ENCODE assay signal across 9 cellular contexts in genomic region chr19:5397804-5398692, GRCh38. TPM values are rescaled to one million over a fixed set of nuclear protein-coding genes. Genes with fewer than 3 reads are reported as not detected.
DNase-seq lines count a peak whose midpoint lies in the region; ATAC-seq and TF ChIP-seq lines count a peak whose summit lies in the region.
"Had no signal": no experiment of that assay in that cellular context is flagged by ENCODE, and none has a peak within 500 bp of the region (broad histone marks: within the 10 kb centered on the region; RNA-seq: fewer than 3 reads in every experiment).

No MANE protein-coding gene starts in this region.

- intact Hi-C loops in tibial artery (cut with DNase I; ENCODE audit: low total_unique reads), result no loop called here

- no peak overlapping the region for H2BK15ac ChIP-seq in mesendoderm (replicated peaks; ENCODE audit: low read depth)

- H3K27me3 Mint-ChIP-seq in WTC11 (ENCODE audit: low read depth), result peaks cover 27% of the 10 kb centered on the region

- H3K9me3 ChIP-seq in HUES64 (ENCODE audit: insufficient read depth, low read depth, low read length) (no peaks in the 10 kb centered on the region), tibial artery (peaks cover 0 to 5% (median 0%) of the 10 kb centered on the region in 3 donors)
- H3K9me3 ChIP-seq: SJCRH30 had no signal

- H3K4me1 Mint-ChIP-seq in WTC11, result peaks cover 36% of the 10 kb centered on the region

- no peak overlapping the region for H3K4me2 ChIP-seq in mesendoderm (ENCODE audit: low read length)

- POLR2A ChIA-PET in WTC11 (lab: Charles Lee) (interaction anchor here (0.5 kb wide), 1 partner anchor 23 kb away, joined by 6 read pairs; no protein-coding TSS in a partner anchor), GM10248 (lab: Yijun Ruan, JAX) (no interaction called here)

- H4K8ac ChIP-seq in mesendoderm (ENCODE audit: low read depth, low read length), result no peak overlapping the region

- no peaks in the 10 kb centered on the region for H3K36me3 Mint-ChIP-seq in WTC11

- no peak overlapping the region for H3K9ac ChIP-seq in HUES64 (ENCODE audit: low read depth, low read length)
- no peak overlapping the region for H3K9ac ChIP-seq in mesendoderm (ENCODE audit: low read length)

- H3K23ac ChIP-seq in mesendoderm (ENCODE audit: low read length), result no peak overlapping the region

- H3K36me3 ChIP-seq in HUES64 (ENCODE audit: insufficient read depth, low read length) (no peaks in the 10 kb centered on the region), mesendoderm (ENCODE audit: control insufficient read depth, insufficient read depth, low read length) (no peaks in the 10 kb centered on the region), tibial artery (no peaks in the 10 kb centered on the region)
- H3K36me3 ChIP-seq: SJCRH30 had no signal

- no peak for TF ChIP-seq CTCF in WTC11 (IDR thresholded peaks at IDR 0.05)
- no peak for TF ChIP-seq CTCF in tibial artery (IDR thresholded peaks at IDR 0.05)
- no peak for TF ChIP-seq CTCF in GM10248 (IDR thresholded peaks at IDR 0.05; ENCODE audit: control extremely low read depth, extremely low read depth, low read depth, missing control alignments)

- H2AK5ac ChIP-seq in mesendoderm (ENCODE audit: low read length), result no peak overlapping the region

- H3K27ac Mint-ChIP-seq in WTC11, result no peak overlapping the region

- H3K27ac ChIP-seq in HUES64 (ENCODE audit: low read depth, low read length), result no peak overlapping the region
- H3K27ac ChIP-seq in mesendoderm (ENCODE audit: low read depth, low read length), result no peak overlapping the region
- no peak overlapping the region for H3K27ac ChIP-seq in tibial artery
- H3K27ac ChIP-seq: SJCRH30 had no signal

- ATAC-seq in WTC11, result peak; percentile 40

- WGBS in HUES64, result 18% methylated on average over 17 of the region's 18 CpGs
- no CpG with 5 or more reads among the region's 18 CpGs for WGBS in mesendoderm (ENCODE audit: extremely low coverage, insufficient coverage, low lambda C conversion rate)

- H3K4me3 ChIP-seq in HUES64 (ENCODE audit: low read length) (peak overlapping the region; percentile 32), mesendoderm (ENCODE audit: low read length) (no peak overlapping the region), tibial artery (no peak overlapping the region)
- H3K4me3 ChIP-seq: lung, SJCRH30 had no signal

- no peaks in the 10 kb centered on the region for H3K79me2 ChIP-seq in mesendoderm (ENCODE audit: control insufficient read depth, insufficient read depth, low read length)

- no peak overlapping the region for H2BK120ac ChIP-seq in mesendoderm (ENCODE audit: low read depth, low read length)

- DNase-seq in EL (peak; percentile 12), WTC11 (ENCODE audit: low spot score) (peak; percentile 55), mesendoderm (peak; percentile 94), tibial artery (no peak), NCI-H2171 (lab: John Stamatoyannopoulos, UW) (no peak), GM10248 (ENCODE audit: extremely low spot score) (no peak)
- DNase-seq: SJCRH30 had no signal

- H4K5ac ChIP-seq in mesendoderm (ENCODE audit: low read length), result no peak overlapping the region

- H2BK5ac ChIP-seq in mesendoderm (ENCODE audit: low read length), result no peak overlapping the region

- CTCF ChIA-PET in WTC11 (lab: Charles Lee), result interaction anchor here (0.8 to 2.1 kb wide), 9 partner anchors 20 to 170 kb away, joined by 3 to 7 read pairs (median 4); partner anchors contain the start of gene TINCR
- CTCF ChIA-PET in GM10248 (lab: Yijun Ruan, JAX), result interaction anchor here (1.3 kb wide), 1 partner anchor 27 kb away, joined by 3 read pairs; no protein-coding TSS in a partner anchor

- no peak overlapping the region for H3K56ac ChIP-seq in mesendoderm (ENCODE audit: low read length)

- H3K27me3 ChIP-seq in HUES64 (ENCODE audit: insufficient read depth, low read length) (peaks cover 2% of the 10 kb centered on the region; the same call in 1 of the 2 replicates), mesendoderm (ENCODE audit: insufficient read depth, low read length, poor library complexity) (no peaks in the 10 kb centered on the region), tibial artery (peaks cover 0 to 66% of the 10 kb centered on the region in 2 donors)
- H3K27me3 ChIP-seq: SJCRH30 had no signal

- H3K4me3 Mint-ChIP-seq in WTC11, result no peak overlapping the region

- no peaks in the 10 kb centered on the region for H3K79me1 ChIP-seq in mesendoderm (ENCODE audit: low read length)

- no peak overlapping the region for H3K18ac ChIP-seq in mesendoderm (ENCODE audit: low read length)

- no peaks in the 10 kb centered on the region for H3K9me3 Mint-ChIP-seq in WTC11

- H3K4me1 ChIP-seq in HUES64 (ENCODE audit: insufficient read depth, low read length) (peaks cover 7% of the 10 kb centered on the region; the same call in 1 of the 2 replicates), mesendoderm (ENCODE audit: control insufficient read depth, low read depth, low read length) (no peaks in the 10 kb centered on the region), tibial artery (no peaks in the 10 kb centered on the region)
- H3K4me1 ChIP-seq: SJCRH30 had no signal

- no peak overlapping the region for H3K4ac ChIP-seq in mesendoderm (ENCODE audit: low read depth, low read length)

TF ChIP-seq in WTC11, 78 proteins besides CTCF, POLR2A, EP300 and RAD21 (continues in another document):
- no peak for TF ChIP-seq ZBTB43 (CRISPR knock-in tag; IDR thresholded peaks at IDR 0.05)
- TF ChIP-seq NFE2L1 (CRISPR knock-in tag; IDR thresholded peaks at IDR 0.05), result no peak
- no peak for TF ChIP-seq PRRX2 (CRISPR knock-in tag; IDR thresholded peaks at IDR 0.05)
- no peak for TF ChIP-seq ZNF263 (CRISPR knock-in tag; IDR thresholded peaks at IDR 0.05; ENCODE audit: low read depth)
- no peak for TF ChIP-seq NFYB (CRISPR knock-in tag; conservative IDR thresholded peaks at IDR 0.05; ENCODE audit: low read depth)
- TF ChIP-seq AR (CRISPR knock-in tag; IDR thresholded peaks at IDR 0.05), result no peak
- no peak for TF ChIP-seq ZNF512 (CRISPR knock-in tag; IDR thresholded peaks at IDR 0.05; ENCODE audit: borderline replicate concordance)

RNA-seq across cellular contexts. Expression of gene ZNRF4, which starts 57.2 kb away (rescaled TPM):
- polyA plus RNA-seq in HUES64 (2013, experiment 1 of 2), result not detected
- not detected for polyA plus RNA-seq in HUES64 (2013, experiment 2 of 2)
- total RNA-seq in WTC11 (2021), result not detected in 3 replicates
- not detected for polyA plus RNA-seq in mesendoderm (2013, experiment 1 of 2)
- not detected for polyA plus RNA-seq in mesendoderm (2013, experiment 2 of 2)
- total RNA-seq: lung, SJCRH30 had no signal
- polyA plus RNA-seq: lung had no signal

RNA-seq across cellular contexts. Expression of gene PTPRS, which starts 57.4 kb away (rescaled TPM):
- polyA plus RNA-seq in HUES64 (2013, experiment 1 of 2), result 63.7 TPM
- 74.7 TPM for polyA plus RNA-seq in HUES64 (2013, experiment 2 of 2)
- 201 to 253 TPM (median 244 TPM) in 3 replicates for total RNA-seq in WTC11 (2021)
- 35.5 TPM for polyA plus RNA-seq in mesendoderm (2013, experiment 1 of 2)
- polyA plus RNA-seq in mesendoderm (2013, experiment 2 of 2), result 34.8 TPM

Comparison
In these comparisons a context has a peak if more than half of its experiments do, and no peak if none do; other contexts are left out.
1. DNase-seq: peak in EL (single experiment), WTC11 (single experiment) and mesendoderm (single experiment); none in tibial artery (0 of 2), NCI-H2171 (single experiment) and GM10248 (single experiment).